ENCODE assay signal across 9 cellular contexts in the genomic region with DNA sequence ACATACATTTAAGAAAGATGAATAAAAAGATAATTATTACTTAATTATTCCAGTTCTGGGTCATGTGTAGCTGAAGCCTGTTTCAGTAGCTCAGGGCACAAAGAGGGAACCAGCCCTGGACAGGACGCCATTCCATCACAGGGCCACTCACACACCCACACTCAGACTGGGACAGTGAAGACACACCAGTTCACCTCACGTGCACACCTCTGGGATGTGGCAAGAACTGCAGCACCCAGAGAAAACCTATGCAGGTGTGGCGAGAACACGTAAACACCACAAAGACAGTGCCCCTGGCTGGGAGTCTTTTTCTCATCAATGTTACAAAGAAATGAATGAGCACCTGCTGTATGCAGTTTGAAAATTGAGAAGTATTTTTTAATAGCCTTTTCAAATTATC. TPM values are rescaled to one million over a fixed set of nuclear protein-coding genes. Genes with fewer than 3 reads are reported as not detected.
DNase-seq lines count a peak whose midpoint lies in the region; ATAC-seq, FAIRE-seq and TF ChIP-seq lines count a peak whose summit lies in the region.
"Had no signal": no experiment of that assay in that cellular context is flagged by ENCODE, and none has a peak within 500 bp of the region (broad histone marks: within the 10 kb centered on the region; RNA-seq: fewer than 3 reads in every experiment).

No MANE protein-coding gene starts in this region.

- peak; percentile 9 for DNase-seq in NCI-H2227 (lab: John Stamatoyannopoulos, UW; ENCODE audit: unreplicated experiment)
- no peak for DNase-seq in NCI-H2227 treated with DMSO at 0.1 percent for 48 hours (lab: John Stamatoyannopoulos, UW)
- DNase-seq in PC-9 = peak; percentile 19 to 40
- DNase-seq in cardiac fibroblast (ENCODE audit: low read depth in 2 of 2) = no peak
- DNase-seq in HTR-8/SVneo (ENCODE audit: insufficient read length, low spot score) = no peak
- DNase-seq in H54 (ENCODE audit: insufficient read length, low spot score) = no peak

- no TSS peak for BruUV-seq in PC-9 (replicated peaks; lab: Mats Ljungman, UMichigan)

- H2AFZ ChIP-seq in PC-9 = no peak overlapping the region
- no peak overlapping the region for H2AFZ ChIP-seq in neuron (ENCODE audit: low read depth, low read length)

- H4K20me1 ChIP-seq in PC-9 (ENCODE audit: insufficient read depth) = peaks cover 10% of the 10 kb centered on the region; the same call in 1 of the 2 replicates

- H3K27ac ChIP-seq in PC-9 = 0 out of 2 replicates have a peak overlapping the region, but pooled peaks have one; percentile 16

- no peak for TF ChIP-seq CTCF in PC-9 (conservative IDR thresholded peaks at IDR 0.05)
- no peak for TF ChIP-seq CTCF in cardiac fibroblast (IDR thresholded peaks at IDR 0.05; ENCODE audit: low read depth, low read length)

- H3K9me2 ChIP-seq in PC-9 (ENCODE audit: insufficient read depth) = no peaks in the 10 kb centered on the region

- CTCF ChIA-PET in PC-9 (lab: Charles Lee) = no interaction called here

- no peak for ATAC-seq in HG03521 (IDR thresholded peaks at IDR 0.05; ENCODE audit: unreplicated experiment)

- no peak for FAIRE-seq in HTR-8/SVneo (lab: Jason Lieb, UNC)
- no peak for FAIRE-seq in H54 (lab: Jason Lieb, UNC)

- H3K9me3 ChIP-seq in PC-9 (ENCODE audit: insufficient read depth, low read depth) (no peaks in the 10 kb centered on the region), neuron (ENCODE audit: low read length) (no peaks in the 10 kb centered on the region)

- H3K36me3 ChIP-seq in PC-9 (ENCODE audit: low read depth) (no peaks in the 10 kb centered on the region), neuron (ENCODE audit: insufficient read depth, low read length) (peaks cover 34% of the 10 kb centered on the region)

- H3K27me3 ChIP-seq in PC-9 (ENCODE audit: insufficient read depth, low read depth) (no peaks in the 10 kb centered on the region), neuron (ENCODE audit: insufficient read depth, low read length) (no peaks in the 10 kb centered on the region)

- H3F3A ChIP-seq in PC-9 (ENCODE audit: insufficient read depth, low read depth) = peaks cover 17% of the 10 kb centered on the region

- H3K4me3 ChIP-seq in PC-9 = peak overlapping the region; percentile 92
- peak overlapping the region; percentile 6 to 76 for H3K4me3 ChIP-seq in cardiac fibroblast (replicated peaks in 1 of 2; ENCODE audit: low read depth in 2 of 2, low read length in 2 of 2)
- peak overlapping the region; percentile 100 for H3K4me3 ChIP-seq in neuron (ENCODE audit: low read length)

- POLR2A ChIA-PET in PC-9 (lab: Charles Lee; ENCODE audit: unreplicated experiment) = no interaction called here

- peaks cover 79% of the 10 kb centered on the region for H3K79me2 ChIP-seq in PC-9 (ENCODE audit: low read depth)

- intact Hi-C loops in PC-9 (cut with micrococcal nuclease; ENCODE audit: unreplicated experiment) = no loop called here

- peak overlapping the region; percentile 84 for H3K4me2 ChIP-seq in PC-9

- TF ChIP-seq POLR2A in H54 (IDR thresholded peaks at IDR 0.05; ENCODE audit: low read depth, low read length) = no peak

- H3K4me1 ChIP-seq in PC-9 (replicated peaks; ENCODE audit: insufficient read depth) (peaks cover 28% of the 10 kb centered on the region), neuron (ENCODE audit: insufficient read depth, low read length) (peaks cover 34% of the 10 kb centered on the region)

RNA-seq across cellular contexts. Expression of a gene that starts 1.6 kb away (rescaled TPM):
- 38.5 and 57.7 TPM in 2 replicates for total RNA-seq in PC-9 (2021)

RNA-seq across cellular contexts. Expression of a gene that starts 5.6 kb away (rescaled TPM):
- total RNA-seq in PC-9 (2021) = 10.9 and 12.3 TPM in 2 replicates

RNA-seq across cellular contexts. Expression of a gene that starts 24.9 kb away (rescaled TPM):
- total RNA-seq in PC-9 (2021) = not detected in 2 replicates
- total RNA-seq: subcutaneous adipose tissue had no signal

Comparison
In these comparisons a context has a peak if more than half of its experiments do, and no peak if none do; other contexts are left out.
1. DNase-seq: peak in NCI-H2227 (single experiment) and PC-9 (2 of 2); none in NCI-H2227 treated with DMSO at 0.1 percent for 48 hours (single experiment), cardiac fibroblast (0 of 2), HTR-8/SVneo (single experiment) and H54 (single experiment).
2. H3K4me3 ChIP-seq: peak in every context shown above with its lines; median percentile 100 in neuron; 92 in PC-9; 41 in cardiac fibroblast.